In genomic region chr3:29050155-29050554, GRCh38 we compare ENCODE assay signal across 11 cellular contexts.
"Had no signal": no experiment of that assay in that cellular context is flagged by ENCODE, and none has a peak within 500 bp of the region (broad histone marks: within the 10 kb centered on the region; RNA-seq: fewer than 3 reads in every experiment).

No MANE protein-coding gene starts in this region.

- FAIRE-seq: H1, H54 had no signal

- H3K36me3 ChIP-seq: HAP-1 had no signal

- H3K4me3 ChIP-seq: GM23248, GM23338, HAP-1 had no signal

- DNase-seq: GM23248, GOT3, H7, H9, HCEC 1CT, HFFc6 had no signal

- ATAC-seq: GM23338, HCT116 had no signal
